ENCODE assay signal across 23 cellular contexts in the genomic region with DNA sequence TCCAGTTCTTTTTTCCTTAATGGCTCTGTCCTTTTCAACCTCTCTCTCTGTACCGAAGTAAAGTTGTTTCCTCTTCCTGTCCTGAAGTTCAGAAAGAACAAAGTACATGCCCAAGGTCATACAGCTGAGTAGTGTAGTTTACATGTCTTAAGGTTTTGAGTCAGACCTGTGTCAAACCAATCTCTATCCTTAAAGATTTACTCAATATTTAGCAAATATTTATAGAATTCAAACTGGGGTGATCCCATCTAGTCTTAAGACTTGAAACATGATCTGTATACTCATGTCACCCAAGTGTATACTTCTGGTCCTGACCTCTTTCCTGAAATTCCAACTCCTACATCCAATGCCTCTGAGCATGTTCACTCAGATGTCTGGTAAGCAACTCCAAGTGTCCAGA.
"Had no signal": no experiment of that assay in that cellular context is flagged by ENCODE, and none has a peak within 500 bp of the region (broad histone marks: within the 10 kb centered on the region; RNA-seq: fewer than 3 reads in every experiment).

No MANE protein-coding gene starts in this region.

- H3K4me3 ChIP-seq: breast epithelium had no signal

- FAIRE-seq: RCC 7860 had no signal

- DNase-seq: activated CD4-positive, alpha-beta T cell treated with anti-CD3 and anti-CD28 coated beads for 48 hours; activated CD4-positive, alpha-beta T cell treated with anti-CD3 and anti-CD28 coated beads, Interleukin-2, amount 50 U/mL, for 4 hours; activated CD4-positive, CD25-positive, alpha-beta regulatory T cell treated with anti-CD3 and anti-CD28 coated beads, Interleukin-2, amount 50 U/mL, for 72 hours; activated CD8-positive, alpha-beta memory T cell treated with anti-CD3 and anti-CD28 coated beads, Interleukin-2, amount 10 ng/mL, durations not matched to agents 7 days and 5 days; activated CD8-positive, alpha-beta T cell treated with anti-CD3 and anti-CD28 coated beads, Interleukin-2, amount 10 ng/mL, durations not matched to agents 7 days and 5 days; activated effector memory CD4-positive, alpha-beta T cell treated with Interleukin-2 at 50 U/mL for 16 hours; activated naive CD4-positive, alpha-beta T cell; activated T-cell treated with anti-CD3 and anti-CD28 coated beads, Interleukin-2, amount 50 U/mL, for 24 hours; aorta; caudate nucleus; NCI-H1092 treated with DMSO at 0.1 percent for 48 hours; NCI-H1417 treated with DMSO at 0.1 percent for 48 hours; NCI-H1694; NCI-H2029; NCI-H345; NCI-H510A; NCI-H526 treated with DMSO at 0.1 percent for 48 hours; NCI-H82; PC-3; SHP77 treated with DMSO at 0.1 percent for 48 hours had no signal

- H3K27me3 ChIP-seq: breast epithelium had no signal

- H3K4me1 ChIP-seq: breast epithelium had no signal

- H3K27ac ChIP-seq: breast epithelium had no signal

- H3K36me3 ChIP-seq: breast epithelium had no signal

- ATAC-seq: activated CD8-positive, alpha-beta memory T cell treated with anti-CD3 and anti-CD28 coated beads, Interleukin-2, amount 10 ng/mL, durations not matched to agents 7 days and 5 days; activated CD8-positive, alpha-beta T cell treated with anti-CD3 and anti-CD28 coated beads, Interleukin-2, amount 10 ng/mL, durations not matched to agents 7 days and 5 days; PC-3; WTC11 had no signal
